Comparison of ENCODE assay signal across 16 cellular contexts in the genomic region with DNA sequence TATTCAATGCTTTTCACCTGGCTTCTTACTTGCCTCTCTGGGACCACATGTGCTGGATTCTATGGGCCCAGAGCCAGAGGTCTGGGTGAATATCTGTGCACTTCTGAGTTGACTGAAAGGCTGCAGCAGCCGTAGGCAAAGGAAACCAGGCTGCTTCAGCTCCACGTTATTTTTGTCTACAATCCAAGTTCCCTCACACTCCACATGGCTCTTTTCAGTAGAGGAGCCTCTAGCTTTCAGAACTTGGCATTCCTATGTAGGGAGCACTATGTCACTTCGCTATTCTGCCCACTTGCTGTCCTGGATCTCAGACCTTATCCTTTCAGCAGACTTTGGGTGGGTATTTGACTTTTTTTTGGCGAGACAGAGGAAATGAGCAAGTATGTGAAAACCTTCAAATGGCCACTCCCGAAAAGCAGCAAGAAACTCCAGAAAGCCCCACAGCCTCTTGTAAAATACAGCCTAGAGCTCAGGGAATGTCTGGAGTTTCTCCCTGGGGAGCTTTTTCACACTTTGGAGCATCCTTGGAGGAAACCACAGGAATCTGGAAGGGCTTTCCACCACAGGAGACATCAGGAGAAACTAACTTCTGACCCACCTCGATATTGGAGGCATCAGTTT.
DNase-seq lines count a peak whose midpoint lies in the region; ATAC-seq and TF ChIP-seq lines count a peak whose summit lies in the region.
"Had no signal": no experiment of that assay in that cellular context is flagged by ENCODE, and none has a peak within 500 bp of the region (broad histone marks: within the 10 kb centered on the region; RNA-seq: fewer than 3 reads in every experiment).

No MANE protein-coding gene starts in this region.

- H3K4me3 Mint-ChIP-seq in osteocyte (ENCODE audit: unreplicated experiment), result peak overlapping the region; percentile 59
- H3K4me3 Mint-ChIP-seq: natural killer cell treated with Interleukin-12 subunit alpha and Interleukin-12 subunit beta and Interleukin-15 and Interleukin-18, amount 100 ng/mL, for 72 hours had no signal

- TF ChIP-seq CTCF in AG09309 (IDR thresholded peaks at IDR 0.05; ENCODE audit: control insufficient read depth, insufficient read depth, low read depth, low read length, missing control alignments) (no peak), fibroblast of the aortic adventitia (IDR thresholded peaks at IDR 0.05; ENCODE audit: insufficient read depth, low read length) (no peak), osteocyte (IDR thresholded peaks at IDR 0.05) (no peak)

- DNase-seq in AG09309 (ENCODE audit: low read depth), result peak; percentile 90
- DNase-seq in fibroblast of the aortic adventitia (ENCODE audit: low read depth), result peak; percentile 95
- DNase-seq in osteocyte (ENCODE audit: extremely low spot score, unreplicated experiment), result no peak
- DNase-seq in NCI-H69 (lab: John Stamatoyannopoulos, UW), result no peak
- no peak for DNase-seq in AML-193 (lab: John Stamatoyannopoulos, UW)
- DNase-seq: activated naive CD4-positive, alpha-beta T cell treated with anti-CD3 and anti-CD28 coated beads, Interleukin-2, amount 50 U/mL, for 16 hours; DMS153; esophagus squamous epithelium; kidney; NCI-H2081 treated with DMSO at 0.1 percent for 48 hours; SIG-M5 had no signal

- H3K4me3 ChIP-seq in AG09309 (ENCODE audit: control insufficient read depth, low read depth, low read length) (no peak overlapping the region; the same call in 1 of the 2 replicates), fibroblast of the aortic adventitia (ENCODE audit: low read depth, low read length) (no peak overlapping the region)
- H3K4me3 ChIP-seq: esophagus squamous epithelium, GM12878 had no signal

- no peaks in the 10 kb centered on the region for H3K27me3 Mint-ChIP-seq in osteocyte (ENCODE audit: unreplicated experiment)
- H3K27me3 Mint-ChIP-seq: natural killer cell treated with Interleukin-12 subunit alpha and Interleukin-12 subunit beta and Interleukin-15 and Interleukin-18, amount 100 ng/mL, for 72 hours had no signal

- peaks cover 59% of the 10 kb centered on the region for H3K36me3 Mint-ChIP-seq in osteocyte (ENCODE audit: unreplicated experiment)
- H3K36me3 Mint-ChIP-seq: natural killer cell treated with Interleukin-12 subunit alpha and Interleukin-12 subunit beta and Interleukin-15 and Interleukin-18, amount 100 ng/mL, for 72 hours had no signal

- H3K27ac Mint-ChIP-seq in osteocyte (ENCODE audit: unreplicated experiment), result peak overlapping the region; percentile 95
- H3K27ac Mint-ChIP-seq: natural killer cell treated with Interleukin-12 subunit alpha and Interleukin-12 subunit beta and Interleukin-15 and Interleukin-18, amount 100 ng/mL, for 72 hours had no signal

- ATAC-seq in SK-N-SH treated with all-trans-retinoic acid at 6 μM for 48 hours (peak; percentile 18), HG03095 (IDR thresholded peaks at IDR 0.05; ENCODE audit: unreplicated experiment) (no peak), GM21528 (IDR thresholded peaks at IDR 0.05; ENCODE audit: low FRiP score, unreplicated experiment) (no peak)
- ATAC-seq: GM12878; natural killer cell treated with Interleukin-12 subunit alpha and Interleukin-12 subunit beta and Interleukin-15 and Interleukin-18, amount 100 ng/mL, for 72 hours had no signal

- H3K9me3 Mint-ChIP-seq in osteocyte (ENCODE audit: unreplicated experiment), result no peaks in the 10 kb centered on the region
- H3K9me3 Mint-ChIP-seq: natural killer cell treated with Interleukin-12 subunit alpha and Interleukin-12 subunit beta and Interleukin-15 and Interleukin-18, amount 100 ng/mL, for 72 hours had no signal

- H3K4me1 Mint-ChIP-seq in osteocyte (ENCODE audit: unreplicated experiment), result peaks cover 69% of the 10 kb centered on the region

TF ChIP-seq in SK-N-SH treated with all-trans-retinoic acid at 6 μM for 48 hours, 23 proteins besides CTCF, POLR2A, EP300 and RAD21:
- no peak for TF ChIP-seq ISL1 (CRISPR knock-in tag; IDR thresholded peaks at IDR 0.05)
- no peak for TF ChIP-seq ARNTL (CRISPR knock-in tag; IDR thresholded peaks at IDR 0.05; ENCODE audit: borderline replicate concordance, low read depth)
- TF ChIP-seq PPARA (CRISPR knock-in tag; IDR thresholded peaks at IDR 0.05; ENCODE audit: borderline replicate concordance), result no peak
- TF ChIP-seq ZNF70 (CRISPR knock-in tag; IDR thresholded peaks at IDR 0.05), result no peak

Comparison
In these comparisons a context has a peak if more than half of its experiments do, and no peak if none do; other contexts are left out.
1. DNase-seq: peak in AG09309 (single experiment) and fibroblast of the aortic adventitia (single experiment); none in osteocyte (single experiment), NCI-H69 (single experiment) and AML-193 (0 of 2).